31 cellular contexts compared by ENCODE assay signal in the genomic region with DNA sequence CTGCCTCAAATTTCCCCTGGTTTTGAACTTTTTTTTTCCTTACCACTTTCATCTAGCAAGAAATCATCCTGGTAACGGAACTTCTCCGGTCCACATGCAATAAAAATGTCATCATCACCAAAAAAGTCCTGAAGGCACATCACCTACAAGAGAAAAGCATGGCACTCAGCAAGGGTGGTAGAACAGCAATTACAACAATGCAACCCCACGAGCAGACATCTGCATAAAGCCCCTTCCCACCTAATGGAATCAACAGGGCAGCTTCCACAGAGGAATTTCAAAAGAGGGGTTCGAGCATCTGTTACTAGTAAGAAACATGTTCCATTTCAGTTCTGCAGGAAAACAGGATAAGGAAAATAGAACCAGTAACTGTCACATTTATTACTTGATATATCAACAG.
"Had no signal": no experiment of that assay in that cellular context is flagged by ENCODE, and none has a peak within 500 bp of the region (broad histone marks: within the 10 kb centered on the region; RNA-seq: fewer than 3 reads in every experiment).

No MANE protein-coding gene starts in this region.

- DNase-seq: activated CD4-positive, alpha-beta memory T cell treated with anti-CD3 and anti-CD28 coated beads for 36 hours; activated CD4-positive, alpha-beta T cell treated with anti-CD3 and anti-CD28 coated beads for 36 hours; activated CD4-positive, alpha-beta T cell treated with anti-CD3 and anti-CD28 coated beads, Interleukin-2, amount 10 ng/mL, durations not matched to agents 24 days and 14 days; activated CD4-positive, CD25-positive, alpha-beta regulatory T cell; activated CD4-positive, CD25-positive, alpha-beta regulatory T cell treated with anti-CD3 and anti-CD28 coated beads, Interleukin-2, amount 50 U/mL, for 72 hours; activated CD8-positive, alpha-beta memory T cell treated with anti-CD3 and anti-CD28 coated beads, Interleukin-2, amount 10 ng/mL, durations not matched to agents 7 days and 5 days; activated CD8-positive, alpha-beta memory T cell treated with anti-CD3 and anti-CD28 coated beads, Interleukin-2, amount 50 U/mL, for 4 hours; activated CD8-positive, alpha-beta T cell treated with anti-CD3 and anti-CD28 coated beads, Interleukin-2, amount 10 ng/mL, durations not matched to agents 7 days and 5 days; activated effector memory CD4-positive, alpha-beta T cell treated with anti-CD3 and anti-CD28 coated beads, Interleukin-2, amount 50 U/mL, for 16 hours; activated naive CD4-positive, alpha-beta T cell treated with anti-CD3 and anti-CD28 coated beads for 36 hours; activated naive CD8-positive, alpha-beta T cell treated with anti-CD3 and anti-CD28 coated beads for 36 hours; activated naive CD8-positive, alpha-beta T cell treated with anti-CD3 and anti-CD28 coated beads, Interleukin-2, amount 50 U/mL, for 24 hours; activated T-cell treated with anti-CD3 and anti-CD28 coated beads, Interleukin-2, amount 50 U/mL, for 1 hour; activated T-cell treated with anti-CD3 and anti-CD28 coated beads, Interleukin-2, amount 50 U/mL, for 48 hours; colonic mucosa; effector CD8-positive, alpha-beta T cell; esophagus squamous epithelium; foreskin fibroblast; head of caudate nucleus; T-cell; T1000; WERI-Rb-1 had no signal

- H3K27me3 ChIP-seq: ascending aorta, colonic mucosa, esophagus squamous epithelium had no signal

- H3K27ac ChIP-seq: ascending aorta, colonic mucosa, epithelial cell of prostate, esophagus squamous epithelium, WERI-Rb-1 had no signal

- FAIRE-seq: endometrium, endothelial cell of umbilical vein, frontal cortex had no signal

- H3K4me3 Mint-ChIP-seq: activated CD4-positive, alpha-beta memory T cell treated with anti-CD3 and anti-CD28 coated beads for 36 hours; activated CD4-positive, alpha-beta T cell treated with anti-CD3 and anti-CD28 coated beads for 36 hours; activated CD4-positive, alpha-beta T cell treated with anti-CD3 and anti-CD28 coated beads, Interleukin-2, amount 10 ng/mL, durations not matched to agents 24 days and 14 days; activated CD8-positive, alpha-beta memory T cell treated with anti-CD3 and anti-CD28 coated beads, Interleukin-2, amount 10 ng/mL, durations not matched to agents 7 days and 5 days; activated CD8-positive, alpha-beta T cell treated with anti-CD3 and anti-CD28 coated beads, Interleukin-2, amount 10 ng/mL, durations not matched to agents 7 days and 5 days; activated naive CD4-positive, alpha-beta T cell treated with anti-CD3 and anti-CD28 coated beads for 36 hours; activated naive CD4-positive, alpha-beta T cell treated with anti-CD3 and anti-CD28 coated beads, Interleukin-2, amount 50 U/mL, for 24 hours; activated naive CD8-positive, alpha-beta T cell treated with anti-CD3 and anti-CD28 coated beads for 36 hours; activated naive CD8-positive, alpha-beta T cell treated with anti-CD3 and anti-CD28 coated beads, Interleukin-2, amount 50 U/mL, for 24 hours; activated T-helper 1 cell treated with anti-CD3 and anti-CD28 coated beads, Interleukin-12 subunit alpha, Interleukin-12 subunit beta, Interleukin-2, Interleukin-4 antibody, amounts not matched to agents 30 ng/mL and 10 ng/mL and 1 ng/mL, durations not matched to agents 14 hours and 24 hours and 36 hours; T-cell; T-helper 1 cell treated with Interleukin-12 subunit alpha and Interleukin-12 subunit beta and Interleukin-4 antibody, amounts not matched to agents 30 μg/mL and 1 μg/mL, for 36 hours had no signal

- H3K4me1 Mint-ChIP-seq: activated CD4-positive, alpha-beta T cell treated with anti-CD3 and anti-CD28 coated beads for 36 hours; activated CD4-positive, alpha-beta T cell treated with anti-CD3 and anti-CD28 coated beads, Interleukin-2, amount 10 ng/mL, durations not matched to agents 24 days and 14 days; activated CD8-positive, alpha-beta memory T cell treated with anti-CD3 and anti-CD28 coated beads, Interleukin-2, amount 10 ng/mL, durations not matched to agents 7 days and 5 days; activated naive CD4-positive, alpha-beta T cell treated with anti-CD3 and anti-CD28 coated beads, Interleukin-2, amount 50 U/mL, for 24 hours; activated naive CD8-positive, alpha-beta T cell treated with anti-CD3 and anti-CD28 coated beads for 36 hours; activated naive CD8-positive, alpha-beta T cell treated with anti-CD3 and anti-CD28 coated beads, Interleukin-2, amount 50 U/mL, for 24 hours; T-cell had no signal

- H3K36me3 ChIP-seq: ascending aorta, colonic mucosa, esophagus squamous epithelium, WERI-Rb-1 had no signal

- H3K27ac Mint-ChIP-seq: activated CD4-positive, alpha-beta memory T cell treated with anti-CD3 and anti-CD28 coated beads for 36 hours; activated CD4-positive, alpha-beta T cell treated with anti-CD3 and anti-CD28 coated beads for 36 hours; activated CD4-positive, alpha-beta T cell treated with anti-CD3 and anti-CD28 coated beads, Interleukin-2, amount 10 ng/mL, durations not matched to agents 24 days and 14 days; activated CD8-positive, alpha-beta memory T cell treated with anti-CD3 and anti-CD28 coated beads, Interleukin-2, amount 10 ng/mL, durations not matched to agents 7 days and 5 days; activated CD8-positive, alpha-beta T cell treated with anti-CD3 and anti-CD28 coated beads, Interleukin-2, amount 10 ng/mL, durations not matched to agents 7 days and 5 days; activated naive CD4-positive, alpha-beta T cell treated with anti-CD3 and anti-CD28 coated beads for 36 hours; activated naive CD4-positive, alpha-beta T cell treated with anti-CD3 and anti-CD28 coated beads, Interleukin-2, amount 50 U/mL, for 24 hours; activated naive CD8-positive, alpha-beta T cell treated with anti-CD3 and anti-CD28 coated beads for 36 hours; activated naive CD8-positive, alpha-beta T cell treated with anti-CD3 and anti-CD28 coated beads, Interleukin-2, amount 50 U/mL, for 24 hours; activated T-helper 1 cell treated with anti-CD3 and anti-CD28 coated beads, Interleukin-12 subunit alpha, Interleukin-12 subunit beta, Interleukin-2, Interleukin-4 antibody, amounts not matched to agents 30 ng/mL and 10 ng/mL and 1 ng/mL, durations not matched to agents 14 hours and 24 hours and 36 hours; activated T-helper 2 cell treated with anti-CD3 and anti-CD28 coated beads, Interferon-gamma antibody, Interleukin-2, Interleukin-4, amounts not matched to agents 10 μg/mL and 5 μg/mL and 100 μg/mL, durations not matched to agents 14 hours and 24 hours and 36 hours; T-cell; T-helper 1 cell treated with Interleukin-12 subunit alpha and Interleukin-12 subunit beta and Interleukin-4 antibody, amounts not matched to agents 30 μg/mL and 1 μg/mL, for 36 hours had no signal

- H3K4me1 ChIP-seq: ascending aorta, colonic mucosa, esophagus squamous epithelium had no signal

- H3K36me3 Mint-ChIP-seq: activated CD4-positive, alpha-beta memory T cell treated with anti-CD3 and anti-CD28 coated beads for 36 hours; activated CD8-positive, alpha-beta memory T cell treated with anti-CD3 and anti-CD28 coated beads, Interleukin-2, amount 10 ng/mL, durations not matched to agents 7 days and 5 days; activated naive CD4-positive, alpha-beta T cell treated with anti-CD3 and anti-CD28 coated beads, Interleukin-2, amount 50 U/mL, for 24 hours; activated naive CD8-positive, alpha-beta T cell treated with anti-CD3 and anti-CD28 coated beads for 36 hours; T-cell had no signal

- H3K9me3 ChIP-seq: colonic mucosa, esophagus squamous epithelium had no signal

- H3K4me3 ChIP-seq: ascending aorta, colonic mucosa, esophagus squamous epithelium had no signal

- ATAC-seq: activated CD4-positive, alpha-beta T cell treated with anti-CD3 and anti-CD28 coated beads for 36 hours; activated CD8-positive, alpha-beta memory T cell treated with anti-CD3 and anti-CD28 coated beads, Interleukin-2, amount 10 ng/mL, durations not matched to agents 7 days and 5 days; activated CD8-positive, alpha-beta T cell treated with anti-CD3 and anti-CD28 coated beads, Interleukin-2, amount 10 ng/mL, durations not matched to agents 7 days and 5 days; activated naive CD8-positive, alpha-beta T cell treated with anti-CD3 and anti-CD28 coated beads, Interleukin-2, amount 50 U/mL, for 24 hours; T-cell had no signal

- H3K9me3 Mint-ChIP-seq: activated CD4-positive, alpha-beta T cell treated with anti-CD3 and anti-CD28 coated beads, Interleukin-2, amount 10 ng/mL, durations not matched to agents 24 days and 14 days had no signal

- H3K27me3 Mint-ChIP-seq: activated CD4-positive, alpha-beta memory T cell treated with anti-CD3 and anti-CD28 coated beads for 36 hours; activated CD4-positive, alpha-beta T cell treated with anti-CD3 and anti-CD28 coated beads, Interleukin-2, amount 10 ng/mL, durations not matched to agents 24 days and 14 days; activated CD8-positive, alpha-beta memory T cell treated with anti-CD3 and anti-CD28 coated beads, Interleukin-2, amount 10 ng/mL, durations not matched to agents 7 days and 5 days; activated naive CD4-positive, alpha-beta T cell treated with anti-CD3 and anti-CD28 coated beads, Interleukin-2, amount 50 U/mL, for 24 hours; activated naive CD8-positive, alpha-beta T cell treated with anti-CD3 and anti-CD28 coated beads for 36 hours; activated naive CD8-positive, alpha-beta T cell treated with anti-CD3 and anti-CD28 coated beads, Interleukin-2, amount 50 U/mL, for 24 hours; T-cell had no signal
